In the genomic region with DNA sequence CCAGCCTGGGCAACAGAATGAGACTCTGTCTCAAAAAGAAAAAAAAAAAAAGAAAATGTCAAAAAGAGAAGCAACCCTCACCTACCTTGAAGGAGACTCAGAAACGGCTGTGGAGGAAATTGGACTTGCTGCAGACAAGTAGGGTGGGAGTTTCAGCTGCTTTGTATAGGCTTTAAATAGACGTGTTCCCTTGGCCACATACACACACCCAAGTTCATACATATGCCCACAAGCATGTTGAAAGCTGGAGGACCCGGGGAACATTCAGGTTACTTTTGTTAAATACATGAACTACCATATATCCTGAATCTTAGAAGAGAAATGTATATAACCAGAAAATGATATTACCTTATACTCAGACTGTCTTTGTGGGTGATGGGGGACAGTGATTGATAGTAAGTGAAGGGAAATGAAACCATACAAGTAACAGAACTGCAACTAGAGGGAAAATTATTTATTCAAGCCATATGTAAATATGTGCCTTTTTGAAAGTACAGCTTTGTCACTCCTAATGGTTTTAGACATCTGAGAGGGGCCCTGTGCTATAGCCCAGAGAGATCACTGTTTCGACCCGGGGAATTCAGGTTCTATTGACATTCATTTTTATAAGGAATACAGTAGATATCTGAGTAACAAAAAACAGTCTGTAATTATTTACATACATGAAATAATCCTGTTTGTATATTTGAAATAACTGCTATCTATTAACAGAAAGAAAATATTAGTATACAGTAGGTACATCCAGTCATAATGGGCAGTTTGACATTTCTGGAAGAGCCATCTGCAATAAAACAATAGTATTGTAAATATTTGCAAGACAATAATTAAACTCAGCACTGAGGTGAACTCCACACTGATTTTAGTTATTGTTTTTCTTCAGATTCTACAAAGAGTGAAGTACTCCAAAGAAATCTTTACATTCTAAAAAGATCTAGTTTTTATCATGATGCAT, we compare ENCODE assay signal across 15 cellular contexts. TPM values are rescaled to one million over a fixed set of nuclear protein-coding genes. Genes with fewer than 3 reads are reported as not detected.
A peak's percentile ranks its signal among the peaks of the same experiment; 100 is the strongest.
DNase-seq lines count a peak whose midpoint lies in the region; ATAC-seq, FAIRE-seq and TF ChIP-seq lines count a peak whose summit lies in the region.
"Had no signal": no experiment of that assay in that cellular context is flagged by ENCODE, and none has a peak within 500 bp of the region (broad histone marks: within the 10 kb centered on the region; RNA-seq: fewer than 3 reads in every experiment).

No MANE protein-coding gene starts in this region.

- in situ Hi-C loops in KBM-7 (cut with MboI; ENCODE audit: low pct_unique_long_range_greater_than_20kb, low sequenced_read_pairs): no loop called here

- FAIRE-seq in GM12891 (lab: Jason Lieb, UNC): peak; percentile 78

- no peak for TF ChIP-seq POLR2A in GM12891 (IDR thresholded peaks at IDR 0.05; ENCODE audit: low read depth, low read length)

- peak overlapping the region; percentile 19 for H3K4me3 ChIP-seq in OCI-LY7 (ENCODE audit: low read depth, low read length, poor library complexity, severe bottlenecking)
- no peak overlapping the region for H3K4me3 ChIP-seq in coronary artery
- H3K4me3 ChIP-seq: HAP-1, heart right ventricle, SK-N-MC had no signal

- no peaks in the 10 kb centered on the region for H4K20me1 ChIP-seq in OCI-LY7 (ENCODE audit: insufficient read depth, low read length)

- peaks cover 44% of the 10 kb centered on the region for H3K4me1 ChIP-seq in OCI-LY7 (ENCODE audit: insufficient read depth, low read length, poor library complexity, severe bottlenecking)
- H3K4me1 ChIP-seq: heart right ventricle had no signal

- ATAC-seq in GM19463 (IDR thresholded peaks at IDR 0.05; ENCODE audit: unreplicated experiment) (peak; percentile 85), HG03039 (IDR thresholded peaks at IDR 0.05; ENCODE audit: unreplicated experiment) (peak; percentile 86)
- ATAC-seq: heart right ventricle had no signal

- H3K9me2 ChIP-seq in OCI-LY7 (ENCODE audit: insufficient read depth, low read length): no peaks in the 10 kb centered on the region

- H3K36me3 ChIP-seq in OCI-LY7 (ENCODE audit: insufficient read depth, low read length): peaks cover 7% of the 10 kb centered on the region
- H3K36me3 ChIP-seq: HAP-1, heart right ventricle had no signal

- CTCF ChIA-PET in OCI-LY7 (lab: Charles Lee; ENCODE audit: unreplicated experiment): no interaction called here

- BruUV-seq in OCI-LY7 (replicated peaks; lab: Mats Ljungman, UMichigan): no TSS peak

- peak overlapping the region; percentile 65 for H3K4me2 ChIP-seq in OCI-LY7 (ENCODE audit: low read length)

- H2AFZ ChIP-seq in OCI-LY7 (ENCODE audit: low read length): peak overlapping the region; percentile 62; the same call in 1 of the 2 replicates

- DNase-seq in GM12891 (ENCODE audit: insufficient read length, low spot score): no peak
- peak; percentile 85 for DNase-seq in OCI-LY7 (ENCODE audit: low spot score)
- no peak for DNase-seq in cardiac septum (ENCODE audit: low spot score)
- no peak for DNase-seq in NCI-H187 (lab: John Stamatoyannopoulos, UW)
- no peak for DNase-seq in coronary artery (ENCODE audit: low spot score)
- no peak for DNase-seq in KBM-7
- DNase-seq: activated CD8-positive, alpha-beta memory T cell treated with anti-CD3 and anti-CD28 coated beads, Interleukin-2, amount 50 U/mL, for 4 hours; CD8-positive, alpha-beta memory T cell; heart right ventricle; NCI-H187 treated with DMSO at 0.1 percent for 48 hours; stimulated activated CD4-positive, alpha-beta T cell treated with anti-CD3 and anti-CD28 coated beads, Interleukin-4, amount 100 ng/mL, for 1 hour had no signal

- POLR2A ChIA-PET in OCI-LY7 (lab: Charles Lee): interaction anchor here (0.6 to 2.3 kb wide), 6 partner anchors 27 to 1623 kb away, joined by 3 to 11 read pairs (median 4); no protein-coding TSS in a partner anchor

- peak overlapping the region; percentile 84 for H3K27ac ChIP-seq in OCI-LY7 (ENCODE audit: low read depth, low read length, poor library complexity, severe bottlenecking)
- no peak overlapping the region for H3K27ac ChIP-seq in coronary artery
- H3K27ac ChIP-seq: heart right ventricle, SK-N-MC had no signal

- peaks cover 24% of the 10 kb centered on the region for H3K9me3 ChIP-seq in OCI-LY7 (ENCODE audit: low read length)
- H3K9me3 ChIP-seq: HAP-1 had no signal

- H3K79me2 ChIP-seq in OCI-LY7 (ENCODE audit: insufficient read depth, low read depth, low read length): no peaks in the 10 kb centered on the region

- TF ChIP-seq CTCF in OCI-LY7 (conservative IDR thresholded peaks at IDR 0.05; ENCODE audit: low read length) (no peak), coronary artery (IDR thresholded peaks at IDR 0.05) (no peak)

- intact Hi-C loops in OCI-LY7 (cut with micrococcal nuclease; ENCODE audit: unreplicated experiment) (loop anchor here (1.0 to 5.0 kb wide), 5 partner anchors 46 to 265 kb away; no protein-coding TSS in a partner anchor), cardiac septum (cut with DNase I) (no loop called here)

TF ChIP-seq in GM12891, 5 proteins besides CTCF, POLR2A, EP300 and RAD21:
- peak; percentile 72 for TF ChIP-seq POU2F2 (IDR thresholded peaks at IDR 0.05; ENCODE audit: low read depth, low read length)
- peak; percentile 90 for TF ChIP-seq SPI1 (IDR thresholded peaks at IDR 0.05; ENCODE audit: low read depth, low read length)
- TF ChIP-seq PAX5 (IDR thresholded peaks at IDR 0.05; ENCODE audit: insufficient read depth, low read length, severe bottlenecking): no peak
- no peak for TF ChIP-seq POLR2AphosphoS5 (IDR thresholded peaks at IDR 0.05; ENCODE audit: low read depth, low read length)
- no peak for TF ChIP-seq TAF1 (IDR thresholded peaks at IDR 0.05; ENCODE audit: low read depth, low read length)
TF ChIP-seq in GM12891: peak in this region for 2.

RNA-seq across cellular contexts. Expression of gene TGIF1, which starts 48.0 kb away (rescaled TPM):
- 1.2 TPM for polyA plus RNA-seq in GM12891 (2012; ENCODE audit: low read depth, missing spikeins)
- 61.5 and 69.0 TPM in 2 replicates for total RNA-seq in OCI-LY7 (2014; rRNA removed; shearing (Covaris generic))
- 40.9 and 42.5 TPM in 2 replicates for total RNA-seq in OCI-LY7 (2022)
- 10.8 TPM for total RNA-seq in cardiac septum
